20 cellular contexts compared by ENCODE assay signal in the genomic region with DNA sequence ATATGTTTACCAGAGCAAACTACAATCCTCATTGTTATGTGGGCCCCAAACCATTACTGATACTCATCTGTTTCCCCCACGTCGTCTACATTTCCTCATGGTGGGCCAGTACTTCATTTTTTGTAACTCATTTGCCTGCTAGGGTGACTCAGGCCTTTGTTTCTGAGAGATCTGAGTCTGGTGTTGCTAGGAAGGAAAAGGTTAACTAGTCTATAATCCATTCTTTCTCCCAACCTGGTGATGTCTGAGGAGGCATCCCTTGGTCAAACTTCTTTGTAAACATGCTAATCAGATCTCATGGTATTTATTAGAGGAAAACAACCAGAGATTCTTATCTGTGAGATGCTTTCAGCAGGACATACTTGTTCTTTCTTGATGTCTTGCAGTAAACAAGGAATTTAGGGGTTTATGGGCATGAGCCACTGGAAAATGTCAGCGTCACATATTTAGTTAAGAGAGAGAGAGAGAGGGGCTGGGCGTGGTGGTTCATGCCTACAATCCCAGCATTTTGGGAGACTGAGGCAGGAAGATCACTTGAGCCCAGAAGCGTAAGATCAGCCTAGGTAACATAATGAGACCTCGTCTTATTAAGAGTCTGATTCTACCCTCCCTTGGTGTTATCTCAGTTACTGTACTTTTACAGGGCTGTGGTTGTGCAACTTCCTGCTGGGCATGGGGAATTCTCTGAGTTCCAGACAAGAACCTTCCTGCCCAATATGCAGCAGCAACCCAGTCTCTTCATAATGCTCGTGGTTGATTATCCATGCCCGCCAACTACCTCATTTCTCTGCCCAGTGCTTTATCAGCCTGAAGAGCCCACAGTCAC. TPM values are rescaled to one million over a fixed set of nuclear protein-coding genes. Genes with fewer than 3 reads are reported as not detected.
A peak's percentile ranks its signal among the peaks of the same experiment; 100 is the strongest.
DNase-seq lines count a peak whose midpoint lies in the region; ATAC-seq and TF ChIP-seq lines count a peak whose summit lies in the region.
"Had no signal": no experiment of that assay in that cellular context is flagged by ENCODE, and none has a peak within 500 bp of the region (broad histone marks: within the 10 kb centered on the region; RNA-seq: fewer than 3 reads in every experiment).

No MANE protein-coding gene starts in this region.

- no peak overlapping the region for H3K56ac ChIP-seq in H9 (ENCODE audit: insufficient read length, low read depth, low read length)

- H3K4me1 ChIP-seq in H9 (ENCODE audit: insufficient read depth, low read length) (no peaks in the 10 kb centered on the region), RWPE2 (ENCODE audit: insufficient read depth, poor library complexity, severe bottlenecking) (peaks cover 9% of the 10 kb centered on the region), psoas muscle (no peaks in the 10 kb centered on the region)
- H3K4me1 ChIP-seq: BE2C had no signal

- no peak overlapping the region for H2BK12ac ChIP-seq in H9 (ENCODE audit: insufficient read length, low read depth, low read length)

- H3K27me3 ChIP-seq in H9 (ENCODE audit: insufficient read depth, low read length) = no peaks in the 10 kb centered on the region
- H3K27me3 ChIP-seq in RWPE2 (ENCODE audit: insufficient read depth, poor library complexity, severe bottlenecking) = no peaks in the 10 kb centered on the region
- no peaks in the 10 kb centered on the region for H3K27me3 ChIP-seq in psoas muscle (ENCODE audit: insufficient read depth in 3 of 3, low read length in 2 of 3)
- H3K27me3 ChIP-seq: BE2C had no signal

- WGBS in H9 (ENCODE audit: extremely low coverage, insufficient read length, low lambda C conversion rate) = no CpG with 5 or more reads among the region's 8 CpGs
- 52 to 63% (median 56%) methylated on average over 8 of the region's 8 CpGs for WGBS in psoas muscle, 3 donors

- no peak overlapping the region for H3K9ac ChIP-seq in H9 (ENCODE audit: extremely low read depth, insufficient read length, low read length)
- H3K9ac ChIP-seq: GM23248 had no signal

- H3K4me1 Mint-ChIP-seq in H9 = peaks cover 9 to 16% of the 10 kb centered on the region in 2 experiments

- H3K27me3 Mint-ChIP-seq in H9 (ENCODE audit: low read depth) = no peaks in the 10 kb centered on the region
- H3K27me3 Mint-ChIP-seq: stimulated activated naive CD8-positive, alpha-beta T cell treated with anti-CD3 and anti-CD28 coated beads, Interleukin-15, Interleukin-2, amounts not matched to agents 100 ng/mL and 50 ng/mL, for 24 hours had no signal

- H3K79me2 ChIP-seq in H9 (ENCODE audit: insufficient read depth, low read length) = no peaks in the 10 kb centered on the region

- H3K36me3 Mint-ChIP-seq in H9 (ENCODE audit: insufficient read depth in 1 of 3, low read depth in 3 of 3) = no peaks in the 10 kb centered on the region

- no peak overlapping the region for H3K23ac ChIP-seq in H9 (ENCODE audit: insufficient read length, low read depth, low read length)

- no peaks in the 10 kb centered on the region for H3K9me3 ChIP-seq in H9 (ENCODE audit: control insufficient read depth, low read depth, low read length)
- H3K9me3 ChIP-seq in RWPE2 (ENCODE audit: severe bottlenecking) = no peaks in the 10 kb centered on the region
- no peaks in the 10 kb centered on the region for H3K9me3 ChIP-seq in psoas muscle
- H3K9me3 ChIP-seq: BE2C had no signal

- H3K27ac Mint-ChIP-seq in H9 = peak overlapping the region in 2 of 3 experiments; percentile 31 to 42; a peak in 4 of 7 replicates
- H3K27ac Mint-ChIP-seq: activated CD8-positive, alpha-beta T cell treated with anti-CD3 and anti-CD28 coated beads, Interleukin-2, amount 10 ng/mL, durations not matched to agents 7 days and 5 days; stimulated activated naive CD8-positive, alpha-beta T cell treated with anti-CD3 and anti-CD28 coated beads, Interleukin-15, Interleukin-2, amounts not matched to agents 100 ng/mL and 50 ng/mL, for 24 hours had no signal

- no peak overlapping the region for H2AFZ ChIP-seq in H9 (ENCODE audit: low read length)
- H2AFZ ChIP-seq: GM23248 had no signal

- no peak overlapping the region for H3K4ac ChIP-seq in H9 (ENCODE audit: low read depth, low read length)

- peak; percentile 68 for ATAC-seq in RWPE2 (ENCODE audit: low read depth)
- ATAC-seq in psoas muscle = no peak
- ATAC-seq in HG02885 (IDR thresholded peaks at IDR 0.05; ENCODE audit: poor library complexity, unreplicated experiment) = no peak
- ATAC-seq: activated CD8-positive, alpha-beta T cell treated with anti-CD3 and anti-CD28 coated beads, Interleukin-2, amount 10 ng/mL, durations not matched to agents 7 days and 5 days; SK-N-SH treated with all-trans-retinoic acid at 6 μM for 48 hours had no signal

- DNase-seq in H9 = no peak
- no peak for DNase-seq in RWPE2 (ENCODE audit: low spot score)
- DNase-seq in foreskin fibroblast = peak; percentile 1 to 6
- no peak for DNase-seq in psoas muscle
- no peak for DNase-seq in GDM1 (lab: John Stamatoyannopoulos, UW)
- DNase-seq in foreskin melanocyte = no peak
- DNase-seq in DMS 273 treated with DMSO at 0.1 percent for 48 hours (lab: John Stamatoyannopoulos, UW) = no peak
- DNase-seq: activated CD8-positive, alpha-beta T cell treated with anti-CD3 and anti-CD28 coated beads, Interleukin-2, amount 10 ng/mL, durations not matched to agents 7 days and 5 days; activated effector memory CD4-positive, alpha-beta T cell treated with Interleukin-2 at 50 U/mL for 16 hours; aorta; BE2C; cortex of kidney; GM23248; NCI-H1092 treated with DMSO at 0.1 percent for 48 hours; NCI-H2227 treated with DMSO at 0.1 percent for 48 hours had no signal

- no peaks in the 10 kb centered on the region for H3K79me1 ChIP-seq in H9 (ENCODE audit: insufficient read depth, low read depth, low read length, poor library complexity, severe bottlenecking)

- H4K20me1 ChIP-seq in H9 (ENCODE audit: control insufficient read depth, insufficient read depth, insufficient read length) = no peaks in the 10 kb centered on the region

- no peak overlapping the region for H3K14ac ChIP-seq in H9 (ENCODE audit: insufficient read depth, low read length)

- no peak overlapping the region for H3K4me2 ChIP-seq in H9 (ENCODE audit: insufficient read depth, insufficient read length, low read length)

- no peak overlapping the region for H3K27ac ChIP-seq in H9 (ENCODE audit: insufficient read length, low read depth, low read length)
- H3K27ac ChIP-seq in RWPE2 (ENCODE audit: poor library complexity, severe bottlenecking) = peak overlapping the region; percentile 50
- H3K27ac ChIP-seq in psoas muscle = peak overlapping the region; percentile 50
- H3K27ac ChIP-seq: GM23248 had no signal

- no peak overlapping the region for H2AK5ac ChIP-seq in H9 (ENCODE audit: insufficient read length, low read length)

- H3K4me3 ChIP-seq in RWPE2 (ENCODE audit: severe bottlenecking) (no peak overlapping the region), foreskin fibroblast (ENCODE audit: low read depth in 1 of 2, low read length in 2 of 2) (no peak overlapping the region), psoas muscle (no peak overlapping the region)
- H3K4me3 ChIP-seq: GM23248 had no signal

- no peak overlapping the region for H2BK120ac ChIP-seq in H9 (ENCODE audit: low read depth, low read length, poor library complexity, severe bottlenecking)

- H2BK5ac ChIP-seq in H9 (ENCODE audit: insufficient read length, low read length) = no peak overlapping the region

- no peak overlapping the region for H2BK20ac ChIP-seq in H9 (ENCODE audit: low read depth, low read length, poor library complexity, severe bottlenecking)

- TF ChIP-seq CTCF in H9 (conservative IDR thresholded peaks at IDR 0.05) (no peak), RWPE2 (IDR thresholded peaks at IDR 0.05; ENCODE audit: poor library complexity, severe bottlenecking) (no peak), foreskin fibroblast (IDR thresholded peaks at IDR 0.05; ENCODE audit: low read depth, low read length) (no peak), psoas muscle (IDR thresholded peaks at IDR 0.05) (no peak)

- H4K5ac ChIP-seq in H9 (ENCODE audit: insufficient read length, low read depth, low read length) = no peak overlapping the region

- no peaks in the 10 kb centered on the region for H3K36me3 ChIP-seq in RWPE2 (ENCODE audit: low read depth)
- H3K36me3 ChIP-seq in psoas muscle (ENCODE audit: insufficient read depth in 1 of 2, low read depth in 1 of 2) = no peaks in the 10 kb centered on the region
- H3K36me3 ChIP-seq: BE2C had no signal

- no peak overlapping the region for H3K18ac ChIP-seq in H9 (ENCODE audit: insufficient read length, low read depth, low read length)

- H3K4me3 Mint-ChIP-seq in H9 = no peak overlapping the region
- H3K4me3 Mint-ChIP-seq: activated CD8-positive, alpha-beta T cell treated with anti-CD3 and anti-CD28 coated beads, Interleukin-2, amount 10 ng/mL, durations not matched to agents 7 days and 5 days; stimulated activated naive CD8-positive, alpha-beta T cell treated with anti-CD3 and anti-CD28 coated beads, Interleukin-15, Interleukin-2, amounts not matched to agents 100 ng/mL and 50 ng/mL, for 24 hours had no signal

- intact Hi-C loops in psoas muscle (cut with DNase I) = no loop called here

- H3K9me3 Mint-ChIP-seq in H9 = no peaks in the 10 kb centered on the region
- H3K9me3 Mint-ChIP-seq: stimulated activated naive CD8-positive, alpha-beta T cell treated with anti-CD3 and anti-CD28 coated beads, Interleukin-15, Interleukin-2, amounts not matched to agents 100 ng/mL and 50 ng/mL, for 24 hours had no signal

- no peak overlapping the region for H4K91ac ChIP-seq in H9 (ENCODE audit: insufficient read length, low read depth, low read length)

- no peak overlapping the region for H3T11ph ChIP-seq in H9 (ENCODE audit: low read length)

- no peak overlapping the region for H4K8ac ChIP-seq in H9 (replicated peaks; ENCODE audit: insufficient read length, low read depth, low read length)

- H3K23me2 ChIP-seq in H9 (ENCODE audit: insufficient read length, low read depth, low read length, poor library complexity, severe bottlenecking) = no peaks in the 10 kb centered on the region

- H2BK15ac ChIP-seq in H9 (ENCODE audit: low read depth, low read length) = no peak overlapping the region

RNA-seq across cellular contexts. Expression of gene DPRX, which starts 9.7 kb away (rescaled TPM):
- total RNA-seq in H9 (2021) = not detected in 2 replicates
- under 1 TPM in 1 of 4 donors, not detected in 3; 0.36 TPM for total RNA-seq in psoas muscle
- polyA plus RNA-seq in psoas muscle = not detected
- total RNA-seq: activated CD8-positive, alpha-beta T cell treated with anti-CD3 and anti-CD28 coated beads, Interleukin-2, amount 10 ng/mL, durations not matched to agents 7 days and 5 days; aorta; GM23248; mononuclear cell; osteoblast had no signal
- polyA plus RNA-seq: aorta, GM23248 had no signal

Comparison
In these comparisons a context has a peak if more than half of its experiments do, and no peak if none do; other contexts are left out.
1. DNase-seq: peak in foreskin fibroblast (2 of 2); none in H9 (single experiment), RWPE2 (single experiment), psoas muscle (0 of 2), GDM1 (single experiment), foreskin melanocyte (single experiment) and DMS 273 treated with DMSO at 0.1 percent for 48 hours (single experiment).